1 cellular context compared by ENCODE assay signal in genomic region chr2:226657340-226658053, GRCh38.
TF ChIP-seq lines count a peak whose summit lies in the region.

No MANE protein-coding gene starts in this region.

TF ChIP-seq in HepG2, 621 proteins besides CTCF, POLR2A, EP300 and RAD21 (continued from another document):
- no peak for TF ChIP-seq ZBTB25 (CRISPR knock-in tag; IDR thresholded peaks at IDR 0.05)
- TF ChIP-seq ZNF781 (CRISPR knock-in tag; IDR thresholded peaks at IDR 0.05; ENCODE audit: borderline replicate concordance, not compliant biosample characterization) = no peak
- no peak for TF ChIP-seq ZNF10 (CRISPR knock-in tag; IDR thresholded peaks at IDR 0.05; ENCODE audit: borderline replicate concordance, low read depth)
- TF ChIP-seq PRDM10 (CRISPR knock-in tag; IDR thresholded peaks at IDR 0.05; ENCODE audit: low read depth) = no peak
- TF ChIP-seq ZMYM4 (CRISPR knock-in tag; IDR thresholded peaks at IDR 0.05) = peak; percentile 96
- TF ChIP-seq ZNF264 (CRISPR knock-in tag; IDR thresholded peaks at IDR 0.05) = peak; percentile 78
- TF ChIP-seq MYPOP (CRISPR knock-in tag; IDR thresholded peaks at IDR 0.05) = 0 out of 2 replicates have a peak, but pooled peaks have one; percentile 30
- TF ChIP-seq DNMT3B (CRISPR knock-in tag; conservative IDR thresholded peaks at IDR 0.05) = no peak
- no peak for TF ChIP-seq ZNF615 (CRISPR knock-in tag; IDR thresholded peaks at IDR 0.05; ENCODE audit: borderline replicate concordance)
- TF ChIP-seq ZNF235 (CRISPR knock-in tag; IDR thresholded peaks at IDR 0.05; ENCODE audit: borderline replicate concordance) = no peak
- TF ChIP-seq SMC3 (IDR thresholded peaks at IDR 0.05; ENCODE audit: low read length) = no peak; the same call in none of the 2 replicates
- no peak for TF ChIP-seq E2F5 (CRISPR knock-in tag; conservative IDR thresholded peaks at IDR 0.05)
- TF ChIP-seq, protein P1, sequence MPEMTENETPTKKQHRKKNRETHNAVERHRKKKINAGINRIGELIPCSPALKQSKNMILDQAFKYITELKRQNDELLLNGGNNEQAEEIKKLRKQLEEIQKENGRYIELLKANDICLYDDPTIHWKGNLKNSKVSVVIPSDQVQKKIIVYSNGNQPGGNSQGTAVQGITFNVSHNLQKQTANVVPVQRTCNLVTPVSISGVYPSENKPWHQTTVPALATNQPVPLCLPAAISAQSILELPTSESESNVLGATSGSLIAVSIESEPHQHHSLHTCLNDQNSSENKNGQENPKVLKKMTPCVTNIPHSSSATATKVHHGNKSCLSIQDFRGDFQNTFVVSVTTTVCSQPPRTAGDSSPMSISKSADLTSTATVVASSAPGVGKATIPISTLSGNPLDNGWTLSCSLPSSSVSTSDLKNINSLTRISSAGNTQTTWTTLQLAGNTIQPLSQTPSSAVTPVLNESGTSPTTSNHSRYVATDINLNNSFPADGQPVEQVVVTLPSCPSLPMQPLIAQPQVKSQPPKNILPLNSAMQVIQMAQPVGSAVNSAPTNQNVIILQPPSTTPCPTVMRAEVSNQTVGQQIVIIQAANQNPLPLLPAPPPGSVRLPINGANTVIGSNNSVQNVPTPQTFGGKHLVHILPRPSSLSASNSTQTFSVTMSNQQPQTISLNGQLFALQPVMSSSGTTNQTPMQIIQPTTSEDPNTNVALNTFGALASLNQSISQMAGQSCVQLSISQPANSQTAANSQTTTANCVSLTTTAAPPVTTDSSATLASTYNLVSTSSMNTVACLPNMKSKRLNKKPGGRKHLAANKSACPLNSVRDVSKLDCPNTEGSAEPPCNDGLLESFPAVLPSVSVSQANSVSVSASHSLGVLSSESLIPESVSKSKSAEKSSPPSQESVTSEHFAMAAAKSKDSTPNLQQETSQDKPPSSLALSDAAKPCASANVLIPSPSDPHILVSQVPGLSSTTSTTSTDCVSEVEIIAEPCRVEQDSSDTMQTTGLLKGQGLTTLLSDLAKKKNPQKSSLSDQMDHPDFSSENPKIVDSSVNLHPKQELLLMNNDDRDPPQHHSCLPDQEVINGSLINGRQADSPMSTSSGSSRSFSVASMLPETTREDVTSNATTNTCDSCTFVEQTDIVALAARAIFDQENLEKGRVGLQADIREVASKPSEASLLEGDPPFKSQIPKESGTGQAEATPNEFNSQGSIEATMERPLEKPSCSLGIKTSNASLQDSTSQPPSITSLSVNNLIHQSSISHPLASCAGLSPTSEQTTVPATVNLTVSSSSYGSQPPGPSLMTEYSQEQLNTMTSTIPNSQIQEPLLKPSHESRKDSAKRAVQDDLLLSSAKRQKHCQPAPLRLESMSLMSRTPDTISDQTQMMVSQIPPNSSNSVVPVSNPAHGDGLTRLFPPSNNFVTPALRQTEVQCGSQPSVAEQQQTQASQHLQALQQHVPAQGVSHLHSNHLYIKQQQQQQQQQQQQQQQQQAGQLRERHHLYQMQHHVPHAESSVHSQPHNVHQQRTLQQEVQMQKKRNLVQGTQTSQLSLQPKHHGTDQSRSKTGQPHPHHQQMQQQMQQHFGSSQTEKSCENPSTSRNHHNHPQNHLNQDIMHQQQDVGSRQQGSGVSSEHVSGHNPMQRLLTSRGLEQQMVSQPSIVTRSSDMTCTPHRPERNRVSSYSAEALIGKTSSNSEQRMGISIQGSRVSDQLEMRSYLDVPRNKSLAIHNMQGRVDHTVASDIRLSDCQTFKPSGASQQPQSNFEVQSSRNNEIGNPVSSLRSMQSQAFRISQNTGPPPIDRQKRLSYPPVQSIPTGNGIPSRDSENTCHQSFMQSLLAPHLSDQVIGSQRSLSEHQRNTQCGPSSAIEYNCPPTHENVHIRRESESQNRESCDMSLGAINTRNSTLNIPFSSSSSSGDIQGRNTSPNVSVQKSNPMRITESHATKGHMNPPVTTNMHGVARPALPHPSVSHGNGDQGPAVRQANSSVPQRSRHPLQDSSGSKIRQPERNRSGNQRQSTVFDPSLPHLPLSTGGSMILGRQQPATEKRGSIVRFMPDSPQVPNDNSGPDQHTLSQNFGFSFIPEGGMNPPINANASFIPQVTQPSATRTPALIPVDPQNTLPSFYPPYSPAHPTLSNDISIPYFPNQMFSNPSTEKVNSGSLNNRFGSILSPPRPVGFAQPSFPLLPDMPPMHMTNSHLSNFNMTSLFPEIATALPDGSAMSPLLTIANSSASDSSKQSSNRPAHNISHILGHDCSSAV (CRISPR knock-in tag; IDR thresholded peaks at IDR 0.05; ENCODE audit: borderline replicate concordance) = no peak
- no peak for TF ChIP-seq DMAP1 (CRISPR knock-in tag; IDR thresholded peaks at IDR 0.05)
- TF ChIP-seq TBX2 (CRISPR knock-in tag; IDR thresholded peaks at IDR 0.05; ENCODE audit: borderline replicate concordance) = no peak; the same call in none of the 2 replicates
- no peak for TF ChIP-seq ZNF446 (CRISPR knock-in tag; IDR thresholded peaks at IDR 0.05)
- no peak for TF ChIP-seq MTF1 (CRISPR knock-in tag; IDR thresholded peaks at IDR 0.05)
